Comparison of ENCODE assay signal across 2 cellular contexts in genomic region chr2:106885981-106886915, GRCh38.
TF ChIP-seq lines count a peak whose summit lies in the region.

Gene ST6GAL2 (minus strand): TSS chr2:106886167. CDS start chr2:106843977, 42,190 bp downstream.

TF ChIP-seq in Ishikawa, 13 proteins besides CTCF, POLR2A, EP300 and RAD21:
- TF ChIP-seq TCF12 (IDR thresholded peaks at IDR 0.05; ENCODE audit: low read depth) (peak; percentile 41; the same call in 1 of the 2 replicates), ZBTB7A (IDR thresholded peaks at IDR 0.05; ENCODE audit: low read depth) (peak; percentile 85; the same call in 1 of the 2 replicates), USF1 (IDR thresholded peaks at IDR 0.05) (no peak), YY1 (IDR thresholded peaks at IDR 0.05; ENCODE audit: low read depth) (no peak), TEAD4 (IDR thresholded peaks at IDR 0.05) (no peak), TAF1 (IDR thresholded peaks at IDR 0.05; ENCODE audit: low read depth) (peak; percentile 31; the same call in 1 of the 2 replicates)
- TF ChIP-seq, protein P1, sequence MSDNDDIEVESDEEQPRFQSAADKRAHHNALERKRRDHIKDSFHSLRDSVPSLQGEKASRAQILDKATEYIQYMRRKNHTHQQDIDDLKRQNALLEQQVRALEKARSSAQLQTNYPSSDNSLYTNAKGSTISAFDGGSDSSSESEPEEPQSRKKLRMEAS (IDR thresholded peaks at IDR 0.05), result peak; percentile 92
- TF ChIP-seq, protein P2, sequence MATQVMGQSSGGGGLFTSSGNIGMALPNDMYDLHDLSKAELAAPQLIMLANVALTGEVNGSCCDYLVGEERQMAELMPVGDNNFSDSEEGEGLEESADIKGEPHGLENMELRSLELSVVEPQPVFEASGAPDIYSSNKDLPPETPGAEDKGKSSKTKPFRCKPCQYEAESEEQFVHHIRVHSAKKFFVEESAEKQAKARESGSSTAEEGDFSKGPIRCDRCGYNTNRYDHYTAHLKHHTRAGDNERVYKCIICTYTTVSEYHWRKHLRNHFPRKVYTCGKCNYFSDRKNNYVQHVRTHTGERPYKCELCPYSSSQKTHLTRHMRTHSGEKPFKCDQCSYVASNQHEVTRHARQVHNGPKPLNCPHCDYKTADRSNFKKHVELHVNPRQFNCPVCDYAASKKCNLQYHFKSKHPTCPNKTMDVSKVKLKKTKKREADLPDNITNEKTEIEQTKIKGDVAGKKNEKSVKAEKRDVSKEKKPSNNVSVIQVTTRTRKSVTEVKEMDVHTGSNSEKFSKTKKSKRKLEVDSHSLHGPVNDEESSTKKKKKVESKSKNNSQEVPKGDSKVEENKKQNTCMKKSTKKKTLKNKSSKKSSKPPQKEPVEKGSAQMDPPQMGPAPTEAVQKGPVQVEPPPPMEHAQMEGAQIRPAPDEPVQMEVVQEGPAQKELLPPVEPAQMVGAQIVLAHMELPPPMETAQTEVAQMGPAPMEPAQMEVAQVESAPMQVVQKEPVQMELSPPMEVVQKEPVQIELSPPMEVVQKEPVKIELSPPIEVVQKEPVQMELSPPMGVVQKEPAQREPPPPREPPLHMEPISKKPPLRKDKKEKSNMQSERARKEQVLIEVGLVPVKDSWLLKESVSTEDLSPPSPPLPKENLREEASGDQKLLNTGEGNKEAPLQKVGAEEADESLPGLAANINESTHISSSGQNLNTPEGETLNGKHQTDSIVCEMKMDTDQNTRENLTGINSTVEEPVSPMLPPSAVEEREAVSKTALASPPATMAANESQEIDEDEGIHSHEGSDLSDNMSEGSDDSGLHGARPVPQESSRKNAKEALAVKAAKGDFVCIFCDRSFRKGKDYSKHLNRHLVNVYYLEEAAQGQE (IDR thresholded peaks at IDR 0.05; ENCODE audit: low read depth), result no peak

TF ChIP-seq in H1, 55 proteins besides CTCF, POLR2A, EP300 and RAD21:
- peak; percentile 12; the same call in 1 of the 2 replicates for TF ChIP-seq TBP (IDR thresholded peaks at IDR 0.05; ENCODE audit: low read depth, low read length)
- no peak for TF ChIP-seq MAFK (IDR thresholded peaks at IDR 0.05; ENCODE audit: low read depth, low read length)
- peak; percentile 52 for TF ChIP-seq ASH2L (IDR thresholded peaks at IDR 0.05; ENCODE audit: low read length)
- peak; percentile 93 for TF ChIP-seq KDM4A (IDR thresholded peaks at IDR 0.05; ENCODE audit: low read depth, low read length, severe bottlenecking)
- no peak for TF ChIP-seq CREB1 (IDR thresholded peaks at IDR 0.05)
- TF ChIP-seq SRF (IDR thresholded peaks at IDR 0.05; ENCODE audit: low read depth, low read length), result no peak
- 0 out of 2 replicates have a peak, but pooled peaks have one; percentile 35 for TF ChIP-seq POLR2AphosphoS5 (IDR thresholded peaks at IDR 0.05; ENCODE audit: low read depth, low read length)
- TF ChIP-seq GABPA (IDR thresholded peaks at IDR 0.05; ENCODE audit: borderline replicate concordance, insufficient read depth, low read length), result peak; percentile 41; the same call in 1 of the 2 replicates
- TF ChIP-seq JUND (IDR thresholded peaks at IDR 0.05; ENCODE audit: low read length), result no peak
- peak; percentile 31; the same call in 1 of the 2 replicates for TF ChIP-seq E2F6 (IDR thresholded peaks at IDR 0.05)
- TF ChIP-seq HDAC2 (IDR thresholded peaks at IDR 0.05; ENCODE audit: borderline replicate concordance in 1 of 2, low read depth in 2 of 2, low read length in 2 of 2), result 0 out of 4 replicates have a peak, but pooled peaks of 1 of the 2 experiments have one; percentile 53
- TF ChIP-seq CEBPB (IDR thresholded peaks at IDR 0.05; ENCODE audit: low read depth, low read length), result no peak
- 0 out of 2 replicates have a peak, but pooled peaks have one; percentile 29 for TF ChIP-seq TAF1 (IDR thresholded peaks at IDR 0.05; ENCODE audit: low read depth, low read length)
- TF ChIP-seq RNF2 (IDR thresholded peaks at IDR 0.05; ENCODE audit: borderline replicate concordance, low read depth, low read length, missing control alignments, poor library complexity, severe bottlenecking), result peak; percentile 62
- peak; percentile 13; the same call in 1 of the 2 replicates for TF ChIP-seq TEAD4 (IDR thresholded peaks at IDR 0.05; ENCODE audit: low read depth, low read length)
- 0 out of 2 replicates have a peak, but pooled peaks have one; percentile 35 for TF ChIP-seq BACH1 (IDR thresholded peaks at IDR 0.05; ENCODE audit: low read length)
- peak; percentile 65 for TF ChIP-seq PHF8 (conservative IDR thresholded peaks at IDR 0.05; ENCODE audit: low read depth, low read length)
- TF ChIP-seq, protein P3, sequence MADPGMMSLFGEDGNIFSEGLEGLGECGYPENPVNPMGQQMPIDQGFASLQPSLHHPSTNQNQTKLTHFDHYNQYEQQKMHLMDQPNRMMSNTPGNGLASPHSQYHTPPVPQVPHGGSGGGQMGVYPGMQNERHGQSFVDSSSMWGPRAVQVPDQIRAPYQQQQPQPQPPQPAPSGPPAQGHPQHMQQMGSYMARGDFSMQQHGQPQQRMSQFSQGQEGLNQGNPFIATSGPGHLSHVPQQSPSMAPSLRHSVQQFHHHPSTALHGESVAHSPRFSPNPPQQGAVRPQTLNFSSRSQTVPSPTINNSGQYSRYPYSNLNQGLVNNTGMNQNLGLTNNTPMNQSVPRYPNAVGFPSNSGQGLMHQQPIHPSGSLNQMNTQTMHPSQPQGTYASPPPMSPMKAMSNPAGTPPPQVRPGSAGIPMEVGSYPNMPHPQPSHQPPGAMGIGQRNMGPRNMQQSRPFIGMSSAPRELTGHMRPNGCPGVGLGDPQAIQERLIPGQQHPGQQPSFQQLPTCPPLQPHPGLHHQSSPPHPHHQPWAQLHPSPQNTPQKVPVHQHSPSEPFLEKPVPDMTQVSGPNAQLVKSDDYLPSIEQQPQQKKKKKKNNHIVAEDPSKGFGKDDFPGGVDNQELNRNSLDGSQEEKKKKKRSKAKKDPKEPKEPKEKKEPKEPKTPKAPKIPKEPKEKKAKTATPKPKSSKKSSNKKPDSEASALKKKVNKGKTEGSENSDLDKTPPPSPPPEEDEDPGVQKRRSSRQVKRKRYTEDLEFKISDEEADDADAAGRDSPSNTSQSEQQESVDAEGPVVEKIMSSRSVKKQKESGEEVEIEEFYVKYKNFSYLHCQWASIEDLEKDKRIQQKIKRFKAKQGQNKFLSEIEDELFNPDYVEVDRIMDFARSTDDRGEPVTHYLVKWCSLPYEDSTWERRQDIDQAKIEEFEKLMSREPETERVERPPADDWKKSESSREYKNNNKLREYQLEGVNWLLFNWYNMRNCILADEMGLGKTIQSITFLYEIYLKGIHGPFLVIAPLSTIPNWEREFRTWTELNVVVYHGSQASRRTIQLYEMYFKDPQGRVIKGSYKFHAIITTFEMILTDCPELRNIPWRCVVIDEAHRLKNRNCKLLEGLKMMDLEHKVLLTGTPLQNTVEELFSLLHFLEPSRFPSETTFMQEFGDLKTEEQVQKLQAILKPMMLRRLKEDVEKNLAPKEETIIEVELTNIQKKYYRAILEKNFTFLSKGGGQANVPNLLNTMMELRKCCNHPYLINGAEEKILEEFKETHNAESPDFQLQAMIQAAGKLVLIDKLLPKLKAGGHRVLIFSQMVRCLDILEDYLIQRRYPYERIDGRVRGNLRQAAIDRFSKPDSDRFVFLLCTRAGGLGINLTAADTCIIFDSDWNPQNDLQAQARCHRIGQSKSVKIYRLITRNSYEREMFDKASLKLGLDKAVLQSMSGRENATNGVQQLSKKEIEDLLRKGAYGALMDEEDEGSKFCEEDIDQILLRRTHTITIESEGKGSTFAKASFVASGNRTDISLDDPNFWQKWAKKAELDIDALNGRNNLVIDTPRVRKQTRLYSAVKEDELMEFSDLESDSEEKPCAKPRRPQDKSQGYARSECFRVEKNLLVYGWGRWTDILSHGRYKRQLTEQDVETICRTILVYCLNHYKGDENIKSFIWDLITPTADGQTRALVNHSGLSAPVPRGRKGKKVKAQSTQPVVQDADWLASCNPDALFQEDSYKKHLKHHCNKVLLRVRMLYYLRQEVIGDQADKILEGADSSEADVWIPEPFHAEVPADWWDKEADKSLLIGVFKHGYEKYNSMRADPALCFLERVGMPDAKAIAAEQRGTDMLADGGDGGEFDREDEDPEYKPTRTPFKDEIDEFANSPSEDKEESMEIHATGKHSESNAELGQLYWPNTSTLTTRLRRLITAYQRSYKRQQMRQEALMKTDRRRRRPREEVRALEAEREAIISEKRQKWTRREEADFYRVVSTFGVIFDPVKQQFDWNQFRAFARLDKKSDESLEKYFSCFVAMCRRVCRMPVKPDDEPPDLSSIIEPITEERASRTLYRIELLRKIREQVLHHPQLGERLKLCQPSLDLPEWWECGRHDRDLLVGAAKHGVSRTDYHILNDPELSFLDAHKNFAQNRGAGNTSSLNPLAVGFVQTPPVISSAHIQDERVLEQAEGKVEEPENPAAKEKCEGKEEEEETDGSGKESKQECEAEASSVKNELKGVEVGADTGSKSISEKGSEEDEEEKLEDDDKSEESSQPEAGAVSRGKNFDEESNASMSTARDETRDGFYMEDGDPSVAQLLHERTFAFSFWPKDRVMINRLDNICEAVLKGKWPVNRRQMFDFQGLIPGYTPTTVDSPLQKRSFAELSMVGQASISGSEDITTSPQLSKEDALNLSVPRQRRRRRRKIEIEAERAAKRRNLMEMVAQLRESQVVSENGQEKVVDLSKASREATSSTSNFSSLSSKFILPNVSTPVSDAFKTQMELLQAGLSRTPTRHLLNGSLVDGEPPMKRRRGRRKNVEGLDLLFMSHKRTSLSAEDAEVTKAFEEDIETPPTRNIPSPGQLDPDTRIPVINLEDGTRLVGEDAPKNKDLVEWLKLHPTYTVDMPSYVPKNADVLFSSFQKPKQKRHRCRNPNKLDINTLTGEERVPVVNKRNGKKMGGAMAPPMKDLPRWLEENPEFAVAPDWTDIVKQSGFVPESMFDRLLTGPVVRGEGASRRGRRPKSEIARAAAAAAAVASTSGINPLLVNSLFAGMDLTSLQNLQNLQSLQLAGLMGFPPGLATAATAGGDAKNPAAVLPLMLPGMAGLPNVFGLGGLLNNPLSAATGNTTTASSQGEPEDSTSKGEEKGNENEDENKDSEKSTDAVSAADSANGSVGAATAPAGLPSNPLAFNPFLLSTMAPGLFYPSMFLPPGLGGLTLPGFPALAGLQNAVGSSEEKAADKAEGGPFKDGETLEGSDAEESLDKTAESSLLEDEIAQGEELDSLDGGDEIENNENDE (IDR thresholded peaks at IDR 0.05; ENCODE audit: insufficient replicate concordance, low read length), result no peak
- TF ChIP-seq HDAC6 (IDR thresholded peaks at IDR 0.05; ENCODE audit: low read depth, low read length), result no peak
- peak; percentile 47 for TF ChIP-seq EZH2 (IDR thresholded peaks at IDR 0.05; ENCODE audit: low read depth, low read length, severe bottlenecking)
- TF ChIP-seq SAP30 (IDR thresholded peaks at IDR 0.05; ENCODE audit: insufficient read depth, insufficient replicate concordance, low read length), result no peak
- peak; percentile 80 for TF ChIP-seq RBBP5 (IDR thresholded peaks at IDR 0.05; ENCODE audit: borderline replicate concordance, low read depth, low read length)
- no peak for TF ChIP-seq CBX8 (IDR thresholded peaks at IDR 0.05; ENCODE audit: borderline replicate concordance, low read depth, low read length)
TF ChIP-seq in H1: peak in this region for 14.
